Comparison of ENCODE assay signal across 1 cellular context in the genomic region with DNA sequence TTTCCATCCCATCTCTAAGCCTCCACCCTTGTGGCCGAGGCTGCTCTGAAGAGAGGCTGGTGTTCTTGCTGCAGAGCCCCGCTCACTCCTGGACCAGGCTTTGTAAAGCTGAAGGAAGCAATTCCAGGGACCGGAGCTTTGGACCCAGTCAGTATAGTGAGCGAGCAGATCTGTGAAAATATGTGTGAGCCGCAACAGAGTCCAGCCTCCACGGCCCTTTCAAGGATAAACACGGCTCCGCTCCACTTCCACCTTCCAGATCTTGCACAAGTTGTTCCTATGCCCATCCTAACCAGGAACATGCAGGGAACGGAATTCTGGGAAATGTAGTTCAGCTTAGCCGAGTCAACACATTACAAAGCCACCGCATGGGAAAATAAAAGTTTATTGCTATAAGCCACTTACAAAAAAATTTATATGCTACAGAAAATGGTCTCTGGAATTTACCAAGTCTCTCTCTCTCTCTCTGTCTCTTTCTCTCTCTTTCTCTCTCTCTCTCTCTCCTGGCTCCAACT.
TF ChIP-seq lines count a peak whose summit lies in the region.

No MANE protein-coding gene starts in this region.

TF ChIP-seq in H1, 55 proteins besides CTCF, POLR2A, EP300 and RAD21 (continued from another document):
- TF ChIP-seq, protein P1, sequence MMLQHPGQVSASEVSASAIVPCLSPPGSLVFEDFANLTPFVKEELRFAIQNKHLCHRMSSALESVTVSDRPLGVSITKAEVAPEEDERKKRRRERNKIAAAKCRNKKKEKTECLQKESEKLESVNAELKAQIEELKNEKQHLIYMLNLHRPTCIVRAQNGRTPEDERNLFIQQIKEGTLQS (IDR thresholded peaks at IDR 0.05; ENCODE audit: insufficient read depth, low read depth, low read length) = no peak
- TF ChIP-seq FOSL1 (IDR thresholded peaks at IDR 0.05; ENCODE audit: insufficient read depth, low read depth, low read length) (no peak), RNF2 (IDR thresholded peaks at IDR 0.05; ENCODE audit: borderline replicate concordance, low read depth, low read length, missing control alignments, poor library complexity, severe bottlenecking) (no peak), EGR1 (IDR thresholded peaks at IDR 0.05; ENCODE audit: borderline replicate concordance, low read depth, low read length) (0 out of 2 replicates have a peak, but pooled peaks have one; percentile 44), CEBPB (IDR thresholded peaks at IDR 0.05; ENCODE audit: low read depth, low read length) (0 out of 2 replicates have a peak, but pooled peaks have one; percentile 26), SIRT6 (IDR thresholded peaks at IDR 0.05; ENCODE audit: low read length) (no peak), BACH1 (IDR thresholded peaks at IDR 0.05; ENCODE audit: low read length) (no peak), SP2 (IDR thresholded peaks at IDR 0.05; ENCODE audit: low read length) (no peak), BRCA1 (IDR thresholded peaks at IDR 0.05; ENCODE audit: low read depth, low read length) (no peak), KDM5A (IDR thresholded peaks at IDR 0.05; ENCODE audit: low read length) (no peak), SIX5 (IDR thresholded peaks at IDR 0.05; ENCODE audit: low read depth, low read length) (peak; percentile 82), HDAC2 (IDR thresholded peaks at IDR 0.05; ENCODE audit: borderline replicate concordance in 1 of 2, low read depth in 2 of 2, low read length in 2 of 2) (no peak), JUN (IDR thresholded peaks at IDR 0.05; ENCODE audit: low read depth, low read length) (no peak), CBX5 (IDR thresholded peaks at IDR 0.05; ENCODE audit: low read depth, low read length) (no peak), KDM1A (IDR thresholded peaks at IDR 0.05; ENCODE audit: borderline replicate concordance, low read length) (0 out of 2 replicates have a peak, but pooled peaks have one; percentile 45), TCF12 (IDR thresholded peaks at IDR 0.05; ENCODE audit: low read depth, low read length) (no peak), SIN3A (conservative IDR thresholded peaks at IDR 0.05 in 1 of 2, IDR thresholded peaks at IDR 0.05 in 1 of 2; ENCODE audit: low read depth in 1 of 2, low read length in 2 of 2) (no peak), TAF7 (optimal IDR thresholded peaks at IDR 0.05; ENCODE audit: borderline replicate concordance, low read depth, low read length) (no peak), YY1 (IDR thresholded peaks at IDR 0.05; ENCODE audit: low read depth, low read length) (0 out of 2 replicates have a peak, but pooled peaks have one; percentile 55), CHD1 (IDR thresholded peaks at IDR 0.05; ENCODE audit: low read depth, low read length) (no peak), KDM4A (IDR thresholded peaks at IDR 0.05; ENCODE audit: low read depth, low read length, severe bottlenecking) (peak; percentile 58), JUND (IDR thresholded peaks at IDR 0.05; ENCODE audit: low read length) (no peak), EZH2 (IDR thresholded peaks at IDR 0.05; ENCODE audit: low read depth, low read length, severe bottlenecking) (no peak), ASH2L (IDR thresholded peaks at IDR 0.05; ENCODE audit: low read length) (peak; percentile 29), CBX8 (IDR thresholded peaks at IDR 0.05; ENCODE audit: borderline replicate concordance, low read depth, low read length) (no peak)
- TF ChIP-seq, protein P2, sequence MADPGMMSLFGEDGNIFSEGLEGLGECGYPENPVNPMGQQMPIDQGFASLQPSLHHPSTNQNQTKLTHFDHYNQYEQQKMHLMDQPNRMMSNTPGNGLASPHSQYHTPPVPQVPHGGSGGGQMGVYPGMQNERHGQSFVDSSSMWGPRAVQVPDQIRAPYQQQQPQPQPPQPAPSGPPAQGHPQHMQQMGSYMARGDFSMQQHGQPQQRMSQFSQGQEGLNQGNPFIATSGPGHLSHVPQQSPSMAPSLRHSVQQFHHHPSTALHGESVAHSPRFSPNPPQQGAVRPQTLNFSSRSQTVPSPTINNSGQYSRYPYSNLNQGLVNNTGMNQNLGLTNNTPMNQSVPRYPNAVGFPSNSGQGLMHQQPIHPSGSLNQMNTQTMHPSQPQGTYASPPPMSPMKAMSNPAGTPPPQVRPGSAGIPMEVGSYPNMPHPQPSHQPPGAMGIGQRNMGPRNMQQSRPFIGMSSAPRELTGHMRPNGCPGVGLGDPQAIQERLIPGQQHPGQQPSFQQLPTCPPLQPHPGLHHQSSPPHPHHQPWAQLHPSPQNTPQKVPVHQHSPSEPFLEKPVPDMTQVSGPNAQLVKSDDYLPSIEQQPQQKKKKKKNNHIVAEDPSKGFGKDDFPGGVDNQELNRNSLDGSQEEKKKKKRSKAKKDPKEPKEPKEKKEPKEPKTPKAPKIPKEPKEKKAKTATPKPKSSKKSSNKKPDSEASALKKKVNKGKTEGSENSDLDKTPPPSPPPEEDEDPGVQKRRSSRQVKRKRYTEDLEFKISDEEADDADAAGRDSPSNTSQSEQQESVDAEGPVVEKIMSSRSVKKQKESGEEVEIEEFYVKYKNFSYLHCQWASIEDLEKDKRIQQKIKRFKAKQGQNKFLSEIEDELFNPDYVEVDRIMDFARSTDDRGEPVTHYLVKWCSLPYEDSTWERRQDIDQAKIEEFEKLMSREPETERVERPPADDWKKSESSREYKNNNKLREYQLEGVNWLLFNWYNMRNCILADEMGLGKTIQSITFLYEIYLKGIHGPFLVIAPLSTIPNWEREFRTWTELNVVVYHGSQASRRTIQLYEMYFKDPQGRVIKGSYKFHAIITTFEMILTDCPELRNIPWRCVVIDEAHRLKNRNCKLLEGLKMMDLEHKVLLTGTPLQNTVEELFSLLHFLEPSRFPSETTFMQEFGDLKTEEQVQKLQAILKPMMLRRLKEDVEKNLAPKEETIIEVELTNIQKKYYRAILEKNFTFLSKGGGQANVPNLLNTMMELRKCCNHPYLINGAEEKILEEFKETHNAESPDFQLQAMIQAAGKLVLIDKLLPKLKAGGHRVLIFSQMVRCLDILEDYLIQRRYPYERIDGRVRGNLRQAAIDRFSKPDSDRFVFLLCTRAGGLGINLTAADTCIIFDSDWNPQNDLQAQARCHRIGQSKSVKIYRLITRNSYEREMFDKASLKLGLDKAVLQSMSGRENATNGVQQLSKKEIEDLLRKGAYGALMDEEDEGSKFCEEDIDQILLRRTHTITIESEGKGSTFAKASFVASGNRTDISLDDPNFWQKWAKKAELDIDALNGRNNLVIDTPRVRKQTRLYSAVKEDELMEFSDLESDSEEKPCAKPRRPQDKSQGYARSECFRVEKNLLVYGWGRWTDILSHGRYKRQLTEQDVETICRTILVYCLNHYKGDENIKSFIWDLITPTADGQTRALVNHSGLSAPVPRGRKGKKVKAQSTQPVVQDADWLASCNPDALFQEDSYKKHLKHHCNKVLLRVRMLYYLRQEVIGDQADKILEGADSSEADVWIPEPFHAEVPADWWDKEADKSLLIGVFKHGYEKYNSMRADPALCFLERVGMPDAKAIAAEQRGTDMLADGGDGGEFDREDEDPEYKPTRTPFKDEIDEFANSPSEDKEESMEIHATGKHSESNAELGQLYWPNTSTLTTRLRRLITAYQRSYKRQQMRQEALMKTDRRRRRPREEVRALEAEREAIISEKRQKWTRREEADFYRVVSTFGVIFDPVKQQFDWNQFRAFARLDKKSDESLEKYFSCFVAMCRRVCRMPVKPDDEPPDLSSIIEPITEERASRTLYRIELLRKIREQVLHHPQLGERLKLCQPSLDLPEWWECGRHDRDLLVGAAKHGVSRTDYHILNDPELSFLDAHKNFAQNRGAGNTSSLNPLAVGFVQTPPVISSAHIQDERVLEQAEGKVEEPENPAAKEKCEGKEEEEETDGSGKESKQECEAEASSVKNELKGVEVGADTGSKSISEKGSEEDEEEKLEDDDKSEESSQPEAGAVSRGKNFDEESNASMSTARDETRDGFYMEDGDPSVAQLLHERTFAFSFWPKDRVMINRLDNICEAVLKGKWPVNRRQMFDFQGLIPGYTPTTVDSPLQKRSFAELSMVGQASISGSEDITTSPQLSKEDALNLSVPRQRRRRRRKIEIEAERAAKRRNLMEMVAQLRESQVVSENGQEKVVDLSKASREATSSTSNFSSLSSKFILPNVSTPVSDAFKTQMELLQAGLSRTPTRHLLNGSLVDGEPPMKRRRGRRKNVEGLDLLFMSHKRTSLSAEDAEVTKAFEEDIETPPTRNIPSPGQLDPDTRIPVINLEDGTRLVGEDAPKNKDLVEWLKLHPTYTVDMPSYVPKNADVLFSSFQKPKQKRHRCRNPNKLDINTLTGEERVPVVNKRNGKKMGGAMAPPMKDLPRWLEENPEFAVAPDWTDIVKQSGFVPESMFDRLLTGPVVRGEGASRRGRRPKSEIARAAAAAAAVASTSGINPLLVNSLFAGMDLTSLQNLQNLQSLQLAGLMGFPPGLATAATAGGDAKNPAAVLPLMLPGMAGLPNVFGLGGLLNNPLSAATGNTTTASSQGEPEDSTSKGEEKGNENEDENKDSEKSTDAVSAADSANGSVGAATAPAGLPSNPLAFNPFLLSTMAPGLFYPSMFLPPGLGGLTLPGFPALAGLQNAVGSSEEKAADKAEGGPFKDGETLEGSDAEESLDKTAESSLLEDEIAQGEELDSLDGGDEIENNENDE (IDR thresholded peaks at IDR 0.05; ENCODE audit: insufficient replicate concordance, low read length) = no peak
- TF ChIP-seq, protein P3, sequence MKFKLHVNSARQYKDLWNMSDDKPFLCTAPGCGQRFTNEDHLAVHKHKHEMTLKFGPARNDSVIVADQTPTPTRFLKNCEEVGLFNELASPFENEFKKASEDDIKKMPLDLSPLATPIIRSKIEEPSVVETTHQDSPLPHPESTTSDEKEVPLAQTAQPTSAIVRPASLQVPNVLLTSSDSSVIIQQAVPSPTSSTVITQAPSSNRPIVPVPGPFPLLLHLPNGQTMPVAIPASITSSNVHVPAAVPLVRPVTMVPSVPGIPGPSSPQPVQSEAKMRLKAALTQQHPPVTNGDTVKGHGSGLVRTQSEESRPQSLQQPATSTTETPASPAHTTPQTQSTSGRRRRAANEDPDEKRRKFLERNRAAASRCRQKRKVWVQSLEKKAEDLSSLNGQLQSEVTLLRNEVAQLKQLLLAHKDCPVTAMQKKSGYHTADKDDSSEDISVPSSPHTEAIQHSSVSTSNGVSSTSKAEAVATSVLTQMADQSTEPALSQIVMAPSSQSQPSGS (IDR thresholded peaks at IDR 0.05; ENCODE audit: low read length) = no peak
TF ChIP-seq in H1: peak in this region for 9.
